8 cellular contexts compared by ENCODE assay signal in the genomic region with DNA sequence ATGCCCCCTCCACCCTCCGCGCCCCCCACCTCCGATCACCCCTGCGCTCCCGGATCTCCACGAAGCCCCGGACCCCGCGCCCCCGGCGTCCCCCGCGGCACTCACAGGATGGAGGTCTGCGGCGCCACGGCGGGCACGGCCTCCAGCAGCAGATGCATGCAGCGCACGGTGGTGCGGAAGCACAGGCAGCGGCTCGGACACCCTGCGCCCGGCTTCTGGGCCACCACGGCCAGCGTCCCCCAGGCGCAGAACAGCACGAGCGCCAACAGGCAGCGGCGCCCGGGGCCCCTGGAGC. TPM values are rescaled to one million over a fixed set of nuclear protein-coding genes. Genes with fewer than 3 reads are reported as not detected.
DNase-seq lines count a peak whose midpoint lies in the region; ATAC-seq, FAIRE-seq and TF ChIP-seq lines count a peak whose summit lies in the region.

No MANE protein-coding gene starts in this region.

- TF ChIP-seq RAD21 in SK-N-SH (IDR thresholded peaks at IDR 0.05; ENCODE audit: low read length) = no peak

- H3K9ac ChIP-seq in ES-I3 (ENCODE audit: low read depth, low read length) = peak overlapping the region; percentile 79; the same call in 1 of the 2 replicates
- H3K9ac ChIP-seq in SK-N-SH = peak overlapping the region; percentile 98

- POLR2A ChIA-PET in SK-N-SH (lab: Yijun Ruan, JAX) = interaction anchor here (0.6 to 1.0 kb wide), 3 partner anchors 12 to 151 kb away, joined by 3 to 8 read pairs (median 3); no protein-coding TSS in a partner anchor

- TF ChIP-seq CTCF in SK-N-SH (IDR thresholded peaks at IDR 0.05) (no peak), pancreas (IDR thresholded peaks at IDR 0.05) (no peak)

- H3K27me3 ChIP-seq in SK-N-SH (ENCODE audit: insufficient read depth) (no peaks in the 10 kb centered on the region), pancreas (peaks cover 0 to 6% (median 0%) of the 10 kb centered on the region in 4 donors)

- H3F3A ChIP-seq in SK-N-SH (replicated peaks; ENCODE audit: insufficient read depth) = peaks cover 22% of the 10 kb centered on the region

- intact Hi-C loops in pancreas (cut with DNase I) = loop anchor here in 1 of 3 donors (10.0 kb wide), 1 partner anchor 149 kb away; no protein-coding TSS in a partner anchor

- ATAC-seq in pancreas (peak in 3 of 4 donors; percentile 10 to 40 (median 14)), HG03571 (IDR thresholded peaks at IDR 0.05; ENCODE audit: unreplicated experiment) (no peak)

- FAIRE-seq in pancreas (lab: Jason Lieb, UNC) = no peak

- H3K4me2 ChIP-seq in SK-N-SH = peak overlapping the region; percentile 89

- H3K4me3 ChIP-seq in SK-N-SH (ENCODE audit: low read depth in 2 of 2, low read length in 1 of 2) (peak overlapping the region; percentile 71 to 91), pancreas (peak overlapping the region in 3 of 4 donors; percentile 10 to 50 (median 25))

- 1% methylated on average over 13 of the region's 33 CpGs for WGBS in SK-N-SH (ENCODE audit: low lambda C conversion rate)
- 1 to 2% methylated on average over 31 to 33 of the region's 33 CpGs for WGBS in pancreas, 2 donors

- H2AFZ ChIP-seq in SK-N-SH (ENCODE audit: low read depth) = no peak overlapping the region

- CTCF ChIA-PET in SK-N-SH (lab: Yijun Ruan, JAX) = interaction anchor here (1.0 to 2.9 kb wide), 2 partner anchors 14 to 26 kb away, joined by 3 to 15 read pairs; no protein-coding TSS in a partner anchor

- H3K9me3 ChIP-seq in ES-I3 (ENCODE audit: control insufficient read depth, insufficient read depth, low read length) (no peaks in the 10 kb centered on the region), SK-N-SH (no peaks in the 10 kb centered on the region), pancreas (no peaks in the 10 kb centered on the region)

- no peaks in the 10 kb centered on the region for H3K36me3 ChIP-seq in ES-I3 (ENCODE audit: insufficient read depth, low read length)
- H3K36me3 ChIP-seq in SK-N-SH (replicated peaks in 1 of 2; ENCODE audit: control insufficient read depth in 1 of 2, insufficient read depth in 2 of 2, low read length in 1 of 2) = peaks cover 3 to 7% of the 10 kb centered on the region in 2 experiments
- no peaks in the 10 kb centered on the region for H3K36me3 ChIP-seq in pancreas

- H3K27ac ChIP-seq in SK-N-SH (ENCODE audit: low read depth in 2 of 2, low read length in 1 of 2) (peak overlapping the region; percentile 95 to 98), pancreas (peak overlapping the region in 1 of 4 donors; percentile 12)

- H3K79me2 ChIP-seq in SK-N-SH (ENCODE audit: insufficient read depth) = peaks cover 51% of the 10 kb centered on the region

- H4K20me1 ChIP-seq in SK-N-SH (ENCODE audit: insufficient read depth) = no peaks in the 10 kb centered on the region

- no peaks in the 10 kb centered on the region for H3K9me2 ChIP-seq in SK-N-SH

- peaks cover 22% of the 10 kb centered on the region for H3K4me1 ChIP-seq in ES-I3 (ENCODE audit: insufficient read depth, low read length)
- H3K4me1 ChIP-seq in SK-N-SH (ENCODE audit: control insufficient read depth in 1 of 2, insufficient read depth in 2 of 2, low read depth in 1 of 2, low read length in 1 of 2) = peaks cover 25 to 45% of the 10 kb centered on the region in 2 experiments; a peak in 3 of 4 replicates
- H3K4me1 ChIP-seq in pancreas = no peaks in the 10 kb centered on the region

- DNase-seq in SK-N-SH (no peak), germinal center (ENCODE audit: low spot score) (peak; percentile 17), pancreas (peak in 3 of 6 donors; percentile 10 to 68 (median 59)), iPS-NIHi7 (ENCODE audit: extremely low spot score) (no peak), dedifferentiated amniotic fluid mesenchymal stem cell (ENCODE audit: extremely low spot score) (no peak), T-helper 1 cell (no peak)

- no peak for TF ChIP-seq EP300 in SK-N-SH (IDR thresholded peaks at IDR 0.05; ENCODE audit: borderline replicate concordance in 1 of 2, low read depth in 1 of 2, low read length in 1 of 2)

TF ChIP-seq in SK-N-SH, 30 proteins besides CTCF, POLR2A, EP300 and RAD21 (continues in another document):
- TF ChIP-seq RCOR1 (IDR thresholded peaks at IDR 0.05; ENCODE audit: low read length) (no peak), NRF1 (IDR thresholded peaks at IDR 0.05; ENCODE audit: low read depth, low read length) (no peak), CHD2 (IDR thresholded peaks at IDR 0.05; ENCODE audit: low read length, partially characterized antibody) (no peak), NFIC (IDR thresholded peaks at IDR 0.05; ENCODE audit: borderline replicate concordance) (no peak), RXRA (IDR thresholded peaks at IDR 0.05; ENCODE audit: borderline replicate concordance, low read depth) (no peak), ELF1 (IDR thresholded peaks at IDR 0.05) (no peak), TEAD4 (IDR thresholded peaks at IDR 0.05; ENCODE audit: borderline replicate concordance, insufficient read depth) (no peak), RFX5 (IDR thresholded peaks at IDR 0.05; ENCODE audit: low read length) (no peak), SIN3A (IDR thresholded peaks at IDR 0.05; ENCODE audit: borderline replicate concordance, low read depth, low read length) (no peak), REST (IDR thresholded peaks at IDR 0.05; ENCODE audit: low read depth, low read length) (no peak), EZH2phosphoT487 (IDR thresholded peaks at IDR 0.05; ENCODE audit: borderline replicate concordance, low read depth) (no peak), FOXJ3 (CRISPR knock-in tag; IDR thresholded peaks at IDR 0.05) (no peak), POLR2AphosphoS5 (IDR thresholded peaks at IDR 0.05; ENCODE audit: low read depth, low read length) (no peak), MEF2A (IDR thresholded peaks at IDR 0.05; ENCODE audit: borderline replicate concordance, low read depth) (no peak)
- TF ChIP-seq, protein P1, sequence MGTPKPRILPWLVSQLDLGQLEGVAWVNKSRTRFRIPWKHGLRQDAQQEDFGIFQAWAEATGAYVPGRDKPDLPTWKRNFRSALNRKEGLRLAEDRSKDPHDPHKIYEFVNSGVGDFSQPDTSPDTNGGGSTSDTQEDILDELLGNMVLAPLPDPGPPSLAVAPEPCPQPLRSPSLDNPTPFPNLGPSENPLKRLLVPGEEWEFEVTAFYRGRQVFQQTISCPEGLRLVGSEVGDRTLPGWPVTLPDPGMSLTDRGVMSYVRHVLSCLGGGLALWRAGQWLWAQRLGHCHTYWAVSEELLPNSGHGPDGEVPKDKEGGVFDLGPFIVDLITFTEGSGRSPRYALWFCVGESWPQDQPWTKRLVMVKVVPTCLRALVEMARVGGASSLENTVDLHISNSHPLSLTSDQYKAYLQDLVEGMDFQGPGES (IDR thresholded peaks at IDR 0.05; ENCODE audit: low read depth, low read length) = no peak
- TF ChIP-seq, protein P2, sequence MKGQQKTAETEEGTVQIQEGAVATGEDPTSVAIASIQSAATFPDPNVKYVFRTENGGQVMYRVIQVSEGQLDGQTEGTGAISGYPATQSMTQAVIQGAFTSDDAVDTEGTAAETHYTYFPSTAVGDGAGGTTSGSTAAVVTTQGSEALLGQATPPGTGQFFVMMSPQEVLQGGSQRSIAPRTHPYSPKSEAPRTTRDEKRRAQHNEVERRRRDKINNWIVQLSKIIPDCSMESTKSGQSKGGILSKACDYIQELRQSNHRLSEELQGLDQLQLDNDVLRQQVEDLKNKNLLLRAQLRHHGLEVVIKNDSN (IDR thresholded peaks at IDR 0.05; ENCODE audit: borderline replicate concordance, low read depth) = no peak
- TF ChIP-seq, protein P3, sequence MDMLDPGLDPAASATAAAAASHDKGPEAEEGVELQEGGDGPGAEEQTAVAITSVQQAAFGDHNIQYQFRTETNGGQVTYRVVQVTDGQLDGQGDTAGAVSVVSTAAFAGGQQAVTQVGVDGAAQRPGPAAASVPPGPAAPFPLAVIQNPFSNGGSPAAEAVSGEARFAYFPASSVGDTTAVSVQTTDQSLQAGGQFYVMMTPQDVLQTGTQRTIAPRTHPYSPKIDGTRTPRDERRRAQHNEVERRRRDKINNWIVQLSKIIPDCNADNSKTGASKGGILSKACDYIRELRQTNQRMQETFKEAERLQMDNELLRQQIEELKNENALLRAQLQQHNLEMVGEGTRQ (IDR thresholded peaks at IDR 0.05; ENCODE audit: borderline replicate concordance, low read depth, low read length) = no peak

RNA-seq across cellular contexts. Expression of gene PXDN, which starts 0.2 kb away (rescaled TPM):
- polyA plus RNA-seq in SK-N-SH (2012; rRNA removed) (76.8 and 146 TPM in 2 replicates), pancreas (1 to 10 TPM; 2.6 to 4.7 TPM)
- 105 and 143 TPM in 2 replicates for polyA plus RNA-seq in SK-N-SH (2012; cell fraction: cytosol; rRNA removed)
- polyA plus RNA-seq in SK-N-SH (2012; cell fraction: nucleus; rRNA removed) = 193 and 256 TPM in 2 replicates
- total RNA-seq in pancreas = 10 to 100 TPM in 1 of 6 donors, 1 to 10 TPM in 5; 2.0 to 21.1 (median 4.6) TPM

Comparison
In these comparisons a context has a peak if more than half of its experiments do, and no peak if none do; other contexts are left out.
1. RNA of gene PXDN, which starts 0.2 kb away (polyA plus RNA-seq): 76.8 to 256 TPM in SK-N-SH; 2.6 to 4.7 TPM in pancreas; every median in the first group is over 10 times any median in the second.